ENCODE assay signal across 19 cellular contexts in the genomic region with DNA sequence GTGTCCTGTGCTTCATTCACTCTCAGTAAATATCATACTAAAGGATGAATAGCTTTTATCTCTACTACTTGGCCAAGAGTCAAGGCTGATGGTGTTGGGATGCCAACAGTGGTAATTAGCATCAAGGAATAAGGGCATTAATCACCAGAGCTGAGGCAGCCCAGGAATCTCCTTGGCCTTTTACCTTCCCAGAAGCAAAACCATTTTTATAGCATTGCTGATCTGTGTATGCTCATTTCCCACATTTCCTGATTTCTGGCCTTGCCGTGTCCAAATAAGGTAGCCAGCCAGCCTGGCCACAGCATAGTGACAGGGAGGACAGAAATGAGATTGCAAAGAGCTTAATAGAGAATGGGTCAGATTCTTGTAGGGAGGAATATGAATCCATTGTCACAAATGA.
DNase-seq lines count a peak whose midpoint lies in the region; ATAC-seq, FAIRE-seq and TF ChIP-seq lines count a peak whose summit lies in the region.
"Had no signal": no experiment of that assay in that cellular context is flagged by ENCODE, and none has a peak within 500 bp of the region (broad histone marks: within the 10 kb centered on the region; RNA-seq: fewer than 3 reads in every experiment).

No MANE protein-coding gene starts in this region.

- no peak overlapping the region for H3K9ac ChIP-seq in astrocyte (ENCODE audit: low read length)
- no peak overlapping the region for H3K9ac ChIP-seq in endothelial cell of umbilical vein (replicated peaks; ENCODE audit: extremely low read depth, insufficient read depth, low read length)
- H3K9ac ChIP-seq: BLaER1 had no signal

- H3K4me1 Mint-ChIP-seq in astrocyte (ENCODE audit: low read depth, unreplicated experiment) = peaks cover 1% of the 10 kb centered on the region
- H3K4me1 Mint-ChIP-seq: CD14-positive monocyte; CD4-positive, alpha-beta memory T cell had no signal

- POLR2A ChIA-PET in endothelial cell of umbilical vein (lab: Charles Lee) = no interaction called here

- FAIRE-seq in astrocyte (lab: Jason Lieb, UNC) = no peak
- FAIRE-seq in endothelial cell of umbilical vein (lab: Jason Lieb, UNC) = no peak
- FAIRE-seq: HepG2 had no signal

- intact Hi-C loops in left cardiac atrium (cut with DNase I) = no loop called here
- intact Hi-C loops in heart left ventricle (cut with DNase I) = no loop called here
- intact Hi-C loops in endothelial cell of umbilical vein (cut with micrococcal nuclease) = no loop called here

- TF ChIP-seq CTCF in heart left ventricle (IDR thresholded peaks at IDR 0.05) = no peak
- TF ChIP-seq CTCF in astrocyte (IDR thresholded peaks at IDR 0.05; ENCODE audit: insufficient read depth, low read depth, low read length) = no peak
- TF ChIP-seq CTCF in endothelial cell of umbilical vein (IDR thresholded peaks at IDR 0.05; ENCODE audit: extremely low read depth in 1 of 2, insufficient read depth in 1 of 2, low read depth in 1 of 2, low read length in 2 of 2) = no peak

- H3K27ac Mint-ChIP-seq in astrocyte (ENCODE audit: unreplicated experiment) = no peak overlapping the region
- H3K27ac Mint-ChIP-seq: CD14-positive monocyte; CD4-positive, alpha-beta memory T cell had no signal

- peaks cover 0 to 5% (median 0%) of the 10 kb centered on the region in 9 donors for H3K36me3 ChIP-seq in heart left ventricle
- H3K36me3 ChIP-seq in astrocyte (ENCODE audit: insufficient read depth, low read length) = no peaks in the 10 kb centered on the region
- H3K36me3 ChIP-seq in endothelial cell of umbilical vein (ENCODE audit: control insufficient read depth in 2 of 2, extremely low read depth in 1 of 2, insufficient read depth in 2 of 2, low read length in 2 of 2) = no peaks in the 10 kb centered on the region

- no peaks in the 10 kb centered on the region for H3K9me3 ChIP-seq in heart left ventricle
- H3K9me3 ChIP-seq in astrocyte (ENCODE audit: insufficient read depth, low read depth, low read length) = no peaks in the 10 kb centered on the region
- no peaks in the 10 kb centered on the region for H3K9me3 ChIP-seq in endothelial cell of umbilical vein (replicated peaks; ENCODE audit: control insufficient read depth, insufficient read depth, low read length)

- H3K4me2 ChIP-seq in astrocyte (ENCODE audit: low read length) (no peak overlapping the region), endothelial cell of umbilical vein (ENCODE audit: insufficient read depth, low read length) (no peak overlapping the region)
- H3K4me2 ChIP-seq: BLaER1 had no signal

- no peaks in the 10 kb centered on the region for H3K9me1 ChIP-seq in endothelial cell of umbilical vein (replicated peaks; ENCODE audit: control insufficient read depth, extremely low read depth, insufficient read depth, low read length)

- no peaks in the 10 kb centered on the region for H3K27me3 Mint-ChIP-seq in astrocyte (ENCODE audit: low read depth, unreplicated experiment)
- H3K27me3 Mint-ChIP-seq: CD4-positive, alpha-beta memory T cell had no signal

- dilution Hi-C loops in endothelial cell of umbilical vein (cut with MboI; ENCODE audit: extremely low pct_ligation_motif_present, low sequenced_read_pairs) = no loop called here

- 47 to 69% (median 59%) methylated on average over 1 of the region's 1 CpG for WGBS in heart left ventricle, 4 donors

- CTCF ChIA-PET in endothelial cell of umbilical vein (lab: Charles Lee) = interaction anchor here (0.8 to 1.4 kb wide), 7 partner anchors 8 to 434 kb away, joined by 3 to 7 read pairs (median 3); no protein-coding TSS in a partner anchor

- H4K20me1 ChIP-seq in astrocyte (ENCODE audit: insufficient read depth, low read length) = no peaks in the 10 kb centered on the region
- no peaks in the 10 kb centered on the region for H4K20me1 ChIP-seq in endothelial cell of umbilical vein (replicated peaks; ENCODE audit: control insufficient read depth, extremely low read depth, insufficient read depth, low read length)
- H4K20me1 ChIP-seq: BLaER1 had no signal

- H3K27me3 ChIP-seq in heart left ventricle = no peaks in the 10 kb centered on the region
- no peaks in the 10 kb centered on the region for H3K27me3 ChIP-seq in astrocyte (ENCODE audit: insufficient read depth, low read length)
- H3K27me3 ChIP-seq in endothelial cell of umbilical vein (ENCODE audit: control insufficient read depth in 2 of 2, insufficient read depth in 2 of 2, low read length in 2 of 2) = no peaks in the 10 kb centered on the region
- H3K27me3 ChIP-seq: BLaER1 had no signal

- DNase-seq in left cardiac atrium = no peak
- no peak for DNase-seq in heart left ventricle
- peak; percentile 4 for DNase-seq in astrocyte (ENCODE audit: low read depth)
- peak; percentile 46 for DNase-seq in endothelial cell of umbilical vein (ENCODE audit: low read depth, low spot score)
- DNase-seq in NCI-H526 treated with DMSO at 0.1 percent for 48 hours (lab: John Stamatoyannopoulos, UW) = no peak
- no peak for DNase-seq in amygdala (lab: John Stamatoyannopoulos, UW)
- DNase-seq in NCI-H2081 (lab: John Stamatoyannopoulos, UW) = no peak
- DNase-seq: 8988T; CD4-positive, alpha-beta memory T cell; DMS153; DMS79; GF-D8; GOT3; H7 had no signal

- H3K27ac ChIP-seq in heart left ventricle (no peak overlapping the region), astrocyte (ENCODE audit: low read depth, low read length) (no peak overlapping the region), endothelial cell of umbilical vein (ENCODE audit: insufficient read depth, low read depth, low read length) (no peak overlapping the region)
- H3K27ac ChIP-seq: BLaER1 had no signal

- peaks cover 0 to 3% (median 0%) of the 10 kb centered on the region in 12 donors for H3K4me1 ChIP-seq in heart left ventricle
- no peaks in the 10 kb centered on the region for H3K4me1 ChIP-seq in astrocyte (ENCODE audit: insufficient read depth, low read length)
- H3K4me1 ChIP-seq in endothelial cell of umbilical vein (ENCODE audit: control insufficient read depth, extremely low read depth, insufficient read depth, low read length) = no peaks in the 10 kb centered on the region
- H3K4me1 ChIP-seq: BLaER1 had no signal

- H3K4me3 Mint-ChIP-seq in astrocyte (ENCODE audit: unreplicated experiment) = no peak overlapping the region
- H3K4me3 Mint-ChIP-seq: CD14-positive monocyte; CD4-positive, alpha-beta memory T cell had no signal

- H3K79me2 ChIP-seq in astrocyte (ENCODE audit: insufficient read depth, low read length) (no peaks in the 10 kb centered on the region), endothelial cell of umbilical vein (ENCODE audit: control insufficient read depth, insufficient read depth, low read length) (no peaks in the 10 kb centered on the region)

- peaks cover 7% of the 10 kb centered on the region for H3K36me3 Mint-ChIP-seq in astrocyte (ENCODE audit: low read depth, unreplicated experiment)

- no TSS peak for BruUV-seq in endothelial cell of umbilical vein (replicated peaks; lab: Mats Ljungman, UMichigan)

- TF ChIP-seq POLR2A in heart left ventricle (IDR thresholded peaks at IDR 0.05) (no peak), endothelial cell of umbilical vein (IDR thresholded peaks at IDR 0.05; ENCODE audit: low read depth, low read length) (no peak)

- no peak overlapping the region for H2AFZ ChIP-seq in astrocyte (ENCODE audit: low read depth, low read length)
- no peak overlapping the region for H2AFZ ChIP-seq in endothelial cell of umbilical vein (ENCODE audit: low read depth, low read length)

- H3K4me3 ChIP-seq in heart left ventricle (no peak overlapping the region), astrocyte (ENCODE audit: insufficient read depth, low read depth, low read length) (no peak overlapping the region), endothelial cell of umbilical vein (replicated peaks in 1 of 3; ENCODE audit: insufficient read depth in 1 of 3, low read depth in 1 of 3, low read length in 3 of 3) (no peak overlapping the region)
- H3K4me3 ChIP-seq: BLaER1 had no signal

- ATAC-seq in left cardiac atrium (peak; percentile 23 to 27), heart left ventricle (no peak), GM21786 (IDR thresholded peaks at IDR 0.05; ENCODE audit: unreplicated experiment) (no peak)
- ATAC-seq: HCT116, HepG2 had no signal

- H3K9me3 Mint-ChIP-seq in astrocyte (ENCODE audit: unreplicated experiment) = peaks cover 5% of the 10 kb centered on the region

TF ChIP-seq in endothelial cell of umbilical vein, 7 proteins besides CTCF, POLR2A, EP300 and RAD21:
- TF ChIP-seq MYC (IDR thresholded peaks at IDR 0.05; ENCODE audit: low read depth, low read length) = no peak

Comparison
In these comparisons a context has a peak if more than half of its experiments do, and no peak if none do; other contexts are left out.
1. ATAC-seq: peak in left cardiac atrium (2 of 2); none in heart left ventricle (0 of 4) and GM21786 (single experiment).
2. DNase-seq: peak in astrocyte (single experiment) and endothelial cell of umbilical vein (single experiment); none in left cardiac atrium (single experiment), heart left ventricle (0 of 5), NCI-H526 treated with DMSO at 0.1 percent for 48 hours (single experiment), amygdala (0 of 56) and NCI-H2081 (0 of 2).